ENCODE assay signal across 15 cellular contexts in genomic region chr3:62755285-62755684, GRCh38.
DNase-seq lines count a peak whose midpoint lies in the region; ATAC-seq and TF ChIP-seq lines count a peak whose summit lies in the region.
"Had no signal": no experiment of that assay in that cellular context is flagged by ENCODE, and none has a peak within 500 bp of the region (broad histone marks: within the 10 kb centered on the region; RNA-seq: fewer than 3 reads in every experiment).

No MANE protein-coding gene starts in this region.

- DNase-seq in EH (ENCODE audit: low read depth) = peak; percentile 41
- DNase-seq in NCI-H1092 (lab: John Stamatoyannopoulos, UW) = peak; percentile 66
- peak; percentile 94 for DNase-seq in OCI-LY7 (ENCODE audit: low spot score)
- peak; percentile 34 for DNase-seq in foreskin melanocyte
- no peak for DNase-seq in NCI-H2171 (lab: John Stamatoyannopoulos, UW)
- DNase-seq in stimulated activated CD4-positive, alpha-beta T cell treated with anti-CD3 and anti-CD28 coated beads, Interleukin-1b, Interleukin-23, amount 100 ng/mL, for 48 hours = no peak
- DNase-seq: activated CD4-positive, CD25-positive, alpha-beta regulatory T cell; C1 segment of cervical spinal cord; KG1; lower lobe of right lung; naive thymus-derived CD8-positive, alpha-beta T cell; NCI-H1930 had no signal

- peak overlapping the region; percentile 72 for H3K4me2 ChIP-seq in OCI-LY7 (ENCODE audit: low read length)

- no peaks in the 10 kb centered on the region for H3K79me2 ChIP-seq in OCI-LY7 (ENCODE audit: insufficient read depth, low read depth, low read length)

- H3K4me3 ChIP-seq in OCI-LY7 (ENCODE audit: low read depth, low read length, poor library complexity, severe bottlenecking) = peak overlapping the region; percentile 39
- H3K4me3 ChIP-seq: lower lobe of right lung, prostate gland had no signal

- ATAC-seq in GM18519 (IDR thresholded peaks at IDR 0.05; ENCODE audit: low FRiP score, unreplicated experiment) = no peak
- no peak for ATAC-seq in HG03432 (IDR thresholded peaks at IDR 0.05; ENCODE audit: unreplicated experiment)
- ATAC-seq: lower lobe of right lung; naive thymus-derived CD8-positive, alpha-beta T cell had no signal

- peak overlapping the region; percentile 80 for H2AFZ ChIP-seq in OCI-LY7 (ENCODE audit: low read length)

- H4K20me1 ChIP-seq in OCI-LY7 (ENCODE audit: insufficient read depth, low read length) = no peaks in the 10 kb centered on the region

- POLR2A ChIA-PET in OCI-LY7 (lab: Charles Lee) = interaction anchor here (0.6 to 5.2 kb wide), 23 partner anchors 8 to 91 kb away, joined by 3 to 60 read pairs (median 5); no protein-coding TSS in a partner anchor

- CTCF ChIA-PET in OCI-LY7 (lab: Charles Lee; ENCODE audit: unreplicated experiment) = interaction anchor here (0.8 to 1.5 kb wide), 3 partner anchors 36 to 63 kb away, joined by 3 to 4 read pairs (median 3); no protein-coding TSS in a partner anchor

- H3K9me3 ChIP-seq in OCI-LY7 (ENCODE audit: low read length) = no peaks in the 10 kb centered on the region
- H3K9me3 ChIP-seq: lower lobe of right lung, prostate gland had no signal

- peak overlapping the region; percentile 87 for H3K27ac ChIP-seq in OCI-LY7 (ENCODE audit: low read depth, low read length, poor library complexity, severe bottlenecking)
- H3K27ac ChIP-seq: lower lobe of right lung, prostate gland had no signal

- TF ChIP-seq CTCF in OCI-LY7 (conservative IDR thresholded peaks at IDR 0.05; ENCODE audit: low read length) = no peak

- H3K36me3 ChIP-seq in OCI-LY7 (ENCODE audit: insufficient read depth, low read length) = peaks cover 5% of the 10 kb centered on the region; the same call in 1 of the 2 replicates
- H3K36me3 ChIP-seq: lower lobe of right lung, prostate gland had no signal

- H3K9me2 ChIP-seq in OCI-LY7 (ENCODE audit: insufficient read depth, low read length) = no peaks in the 10 kb centered on the region

- no TSS peak for BruUV-seq in OCI-LY7 (replicated peaks; lab: Mats Ljungman, UMichigan)

- intact Hi-C loops in OCI-LY7 (cut with micrococcal nuclease; ENCODE audit: unreplicated experiment) = loop anchor here (1.0 to 2.0 kb wide), 3 partner anchors 32 to 88 kb away; no protein-coding TSS in a partner anchor

- H3K4me1 ChIP-seq in OCI-LY7 (ENCODE audit: insufficient read depth, low read length, poor library complexity, severe bottlenecking) = peaks cover 47% of the 10 kb centered on the region
- H3K4me1 ChIP-seq: lower lobe of right lung, prostate gland had no signal

Comparison
In these comparisons a context has a peak if more than half of its experiments do, and no peak if none do; other contexts are left out.
1. DNase-seq: peak in EH (single experiment), NCI-H1092 (single experiment), OCI-LY7 (single experiment) and foreskin melanocyte (single experiment); none in NCI-H2171 (single experiment) and stimulated activated CD4-positive, alpha-beta T cell treated with anti-CD3 and anti-CD28 coated beads, Interleukin-1b, Interleukin-23, amount 100 ng/mL, for 48 hours (single experiment).